ENCODE assay signal across 8 cellular contexts in genomic region chr15:51750942-51751686, GRCh38. TPM values are rescaled to one million over a fixed set of nuclear protein-coding genes. Genes with fewer than 3 reads are reported as not detected.
DNase-seq lines count a peak whose midpoint lies in the region; ATAC-seq and TF ChIP-seq lines count a peak whose summit lies in the region.

TMOD2 (plus strand) TSS chr15:51751597; CDS start chr15:51766442, 14,845 bp downstream.

- no peaks in the 10 kb centered on the region for H3K9me3 Mint-ChIP-seq in activated T-cell treated with anti-CD3 and anti-CD28 coated beads, Interleukin-2, amount 50 U/mL, for 72 hours
- H3K9me3 Mint-ChIP-seq in naive B cell = no peaks in the 10 kb centered on the region

- peak within 1 kb of the TSS; percentile 67 for H3K4me2 ChIP-seq in fibroblast of lung (ENCODE audit: extremely low read depth, insufficient read depth, low read length)

- peaks cover 15% of the 10 kb centered on the region for H3K4me1 Mint-ChIP-seq in activated T-cell treated with anti-CD3 and anti-CD28 coated beads, Interleukin-2, amount 50 U/mL, for 72 hours (ENCODE audit: low read depth)
- H3K4me1 Mint-ChIP-seq in naive B cell = peaks cover 28 to 45% (median 29%) of the 10 kb centered on the region in 3 donors

- ATAC-seq in HG02759 (IDR thresholded peaks at IDR 0.05; ENCODE audit: unreplicated experiment) (peak; percentile 77), naive B cell (ENCODE audit: low read depth in 2 of 2) (peak; percentile 87)
- ATAC-seq in activated T-cell treated with anti-CD3 and anti-CD28 coated beads, Interleukin-2, amount 50 U/mL, for 72 hours (replicated peaks in 1 of 2) = peak; percentile 87 to 91

- H3K4me3 Mint-ChIP-seq in activated T-cell treated with anti-CD3 and anti-CD28 coated beads, Interleukin-2, amount 50 U/mL, for 72 hours = peak within 1 kb of the TSS; percentile 83 to 91
- peak within 1 kb of the TSS; percentile 83 to 96 (median 90) for H3K4me3 Mint-ChIP-seq in naive B cell

- H3K27me3 ChIP-seq in fibroblast of lung (ENCODE audit: control insufficient read depth, insufficient read depth, low read length) (peaks cover 20% of the 10 kb centered on the region), tibial artery (no peaks in the 10 kb centered on the region)

- peak within 1 kb of the TSS; percentile 39 to 70 (median 60) for H3K4me3 ChIP-seq in fibroblast of lung (replicated peaks in 1 of 4; ENCODE audit: control extremely low read depth in 1 of 4, insufficient read depth in 1 of 4, low read depth in 3 of 4, low read length in 4 of 4)
- peak within 1 kb of the TSS; percentile 71 to 79 for H3K4me3 ChIP-seq in tibial artery

- H2AFZ ChIP-seq in fibroblast of lung (ENCODE audit: low read length) = peak within 1 kb of the TSS; percentile 67

- H3K36me3 ChIP-seq in fibroblast of lung (ENCODE audit: control insufficient read depth, insufficient read depth, low read length) (no peaks in the 10 kb centered on the region), tibial artery (no peaks in the 10 kb centered on the region)

- H4K20me1 ChIP-seq in fibroblast of lung (ENCODE audit: control insufficient read depth, extremely low read depth, insufficient read depth, low read length) = no peaks in the 10 kb centered on the region

- peaks cover 35% of the 10 kb centered on the region for H3K27me3 Mint-ChIP-seq in activated T-cell treated with anti-CD3 and anti-CD28 coated beads, Interleukin-2, amount 50 U/mL, for 72 hours (ENCODE audit: low read depth)
- H3K27me3 Mint-ChIP-seq in naive B cell = peaks cover 0 to 5% (median 4%) of the 10 kb centered on the region in 3 donors

- no peak within 1 kb of the TSS for H3K27ac Mint-ChIP-seq in activated T-cell treated with anti-CD3 and anti-CD28 coated beads, Interleukin-2, amount 50 U/mL, for 72 hours
- peak within 1 kb of the TSS; percentile 16 to 96 (median 54) for H3K27ac Mint-ChIP-seq in naive B cell

- H3K27ac ChIP-seq in fibroblast of lung (ENCODE audit: insufficient read depth, low read length) (no peak within 1 kb of the TSS), tibial artery (peak within 1 kb of the TSS; percentile 43 to 63)

- H3K9ac ChIP-seq in fibroblast of lung (ENCODE audit: insufficient read depth, low read length) = no peak within 1 kb of the TSS

- H3K4me1 ChIP-seq in fibroblast of lung (ENCODE audit: control insufficient read depth, extremely low read depth, insufficient read depth, low read length) = no peaks in the 10 kb centered on the region
- H3K4me1 ChIP-seq in tibial artery = peaks cover 0 to 14% (median 5%) of the 10 kb centered on the region in 4 donors

- no peaks in the 10 kb centered on the region for H3K36me3 Mint-ChIP-seq in activated T-cell treated with anti-CD3 and anti-CD28 coated beads, Interleukin-2, amount 50 U/mL, for 72 hours (ENCODE audit: insufficient read depth in 2 of 2)
- H3K36me3 Mint-ChIP-seq in naive B cell = no peaks in the 10 kb centered on the region

- H3K9me3 ChIP-seq in fibroblast of lung (ENCODE audit: control insufficient read depth, insufficient read depth, low read depth, low read length) (no peaks in the 10 kb centered on the region), tibial artery (no peaks in the 10 kb centered on the region)

- intact Hi-C loops in tibial artery (cut with DNase I; ENCODE audit: low total_unique reads) = no loop called here

- peak; percentile 19 for DNase-seq in NCI-H2107 treated with DMSO at 0.1 percent for 48 hours (lab: John Stamatoyannopoulos, UW; ENCODE audit: unreplicated experiment)
- no peak for DNase-seq in NCI-H2107 (lab: John Stamatoyannopoulos, UW)
- DNase-seq in NCI-H2196 treated with DMSO at 0.1 percent for 48 hours (lab: John Stamatoyannopoulos, UW; ENCODE audit: unreplicated experiment) = peak; percentile 5
- peak; percentile 47 to 65 for DNase-seq in activated T-cell treated with anti-CD3 and anti-CD28 coated beads, Interleukin-2, amount 50 U/mL, for 72 hours
- DNase-seq in fibroblast of lung (ENCODE audit: low read depth in 2 of 2) = peak; percentile 29 to 43
- DNase-seq in naive B cell = peak; percentile 47
- DNase-seq in tibial artery = peak in 1 of 2 donors; percentile 71

- H3K79me2 ChIP-seq in fibroblast of lung (ENCODE audit: control insufficient read depth, insufficient read depth, low read length) = no peaks in the 10 kb centered on the region

- no peak for TF ChIP-seq CTCF in fibroblast of lung (conservative IDR thresholded peaks at IDR 0.05 in 1 of 2, IDR thresholded peaks at IDR 0.05 in 1 of 2; ENCODE audit: low read depth in 1 of 2, low read length in 2 of 2)
- no peak for TF ChIP-seq CTCF in tibial artery (IDR thresholded peaks at IDR 0.05)

RNA-seq across cellular contexts. Expression of gene TMOD2, which starts in this region (rescaled TPM):
- total RNA-seq in activated T-cell treated with anti-CD3 and anti-CD28 coated beads, Interleukin-2, amount 50 U/mL, for 72 hours = 1 to 10 TPM; 5.1 to 7.3 TPM
- total RNA-seq in fibroblast of lung = 8.0 and 11.2 TPM in 2 replicates
- polyA plus RNA-seq in fibroblast of lung (5.4 and 7.0 TPM in 2 replicates), naive B cell (ENCODE audit: low read depth in 6 of 6) (1 to 10 TPM; 1.4 to 4.1 (median 2.2) TPM)
- polyA plus RNA-seq in fibroblast of lung (2012) = 4.8 and 6.6 TPM in 2 replicates
- polyA minus RNA-seq in fibroblast of lung (ENCODE audit: low replicate concordance) = 1.8 and 3.0 TPM in 2 replicates
